29 cellular contexts compared by ENCODE assay signal in the genomic region with DNA sequence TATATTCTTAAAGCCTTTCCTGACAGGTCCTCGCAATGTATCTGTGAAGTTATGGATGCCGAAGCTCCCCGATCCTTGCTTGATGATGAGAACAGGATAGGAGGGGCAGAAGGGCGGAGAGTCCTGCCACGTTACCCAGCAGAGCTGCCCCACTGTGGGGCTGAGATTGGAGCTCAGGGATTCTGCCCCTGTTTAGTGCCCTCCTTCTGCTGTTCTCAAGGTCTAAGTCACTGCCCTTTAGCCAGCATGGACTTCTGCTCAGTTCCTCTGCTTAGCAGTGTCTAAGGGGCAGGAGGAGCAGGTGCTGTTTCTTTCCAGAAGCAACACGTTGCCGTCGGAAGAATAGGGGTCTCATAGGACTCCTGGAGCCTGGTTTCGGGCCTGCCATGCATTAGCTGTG.
"Had no signal": no experiment of that assay in that cellular context is flagged by ENCODE, and none has a peak within 500 bp of the region (broad histone marks: within the 10 kb centered on the region; RNA-seq: fewer than 3 reads in every experiment).

No MANE protein-coding gene starts in this region.

- DNase-seq: activated CD4-positive, alpha-beta memory T cell treated with anti-CD3 and anti-CD28 coated beads, Interleukin-2, amount 10 ng/mL, durations not matched to agents 7 days and 5 days; activated CD4-positive, alpha-beta T cell treated with anti-CD3 and anti-CD28 coated beads, Interleukin-2, amount 10 ng/mL, durations not matched to agents 24 days and 14 days; activated gamma-delta T cell treated with Interleukin-2 at 50 U/mL for 16 hours; activated naive CD4-positive, alpha-beta T cell treated with anti-CD3 and anti-CD28 coated beads, Interleukin-2, amount 50 U/mL, for 16 hours; activated T-cell treated with anti-CD3 and anti-CD28 coated beads, Interleukin-2, amount 50 U/mL, for 4 hours; amniotic stem cell; brain microvascular endothelial cell; cortex of kidney; foreskin keratinocyte; heart left ventricle; left ventricle myocardium inferior; naive B cell; nephron progenitor cell; ovary; small intestine; stimulated activated CD4-positive, alpha-beta T cell treated with anti-CD3 and anti-CD28 coated beads, Interleukin-4, amount 100 ng/mL, for 4 hours; stimulated activated naive B cell treated with anti-CD40 and anti-IgM and Interleukin-4, amounts not matched to agents 10 μg/mL and 1 μg/mL and 100 μg/mL, for 72 hours; stomach; SW 1271; T1000; thyroid gland; WERI-Rb-1 had no signal

- H3K4me3 ChIP-seq: esophagus muscularis mucosa, heart left ventricle, left ventricle myocardium inferior, ovary, stomach, thyroid gland had no signal

- H3K27ac Mint-ChIP-seq: activated CD4-positive, alpha-beta memory T cell treated with anti-CD3 and anti-CD28 coated beads, Interleukin-2, amount 10 ng/mL, durations not matched to agents 7 days and 5 days; activated CD4-positive, alpha-beta T cell treated with anti-CD3 and anti-CD28 coated beads, Interleukin-2, amount 10 ng/mL, durations not matched to agents 24 days and 14 days; activated T-helper 17 cell treated with anti-CD3 and anti-CD28 coated beads, Interleukin-2, amount 50 U/mL, for 72 hours; naive B cell; nephron progenitor cell; progenitor cell of endocrine pancreas; stimulated activated naive B cell treated with anti-CD40 and anti-IgM and Interleukin-4, amounts not matched to agents 10 μg/mL and 1 μg/mL and 100 μg/mL, for 72 hours; T-helper 1 cell treated with Interleukin-12 subunit alpha and Interleukin-12 subunit beta and Interleukin-4 antibody, amounts not matched to agents 30 μg/mL and 1 μg/mL, for 36 hours had no signal

- H3K36me3 Mint-ChIP-seq: naive B cell; stimulated activated naive B cell treated with anti-CD40 and anti-IgM and Interleukin-4, amounts not matched to agents 10 μg/mL and 1 μg/mL and 100 μg/mL, for 72 hours had no signal

- H3K4me1 Mint-ChIP-seq: activated CD4-positive, alpha-beta memory T cell treated with anti-CD3 and anti-CD28 coated beads, Interleukin-2, amount 10 ng/mL, durations not matched to agents 7 days and 5 days; activated CD4-positive, alpha-beta T cell treated with anti-CD3 and anti-CD28 coated beads, Interleukin-2, amount 10 ng/mL, durations not matched to agents 24 days and 14 days; activated T-helper 17 cell treated with anti-CD3 and anti-CD28 coated beads, Interleukin-2, amount 50 U/mL, for 72 hours; naive B cell; stimulated activated naive B cell treated with anti-CD40 and anti-IgM and Interleukin-4, amounts not matched to agents 10 μg/mL and 1 μg/mL and 100 μg/mL, for 72 hours had no signal

- H3K36me3 ChIP-seq: brain microvascular endothelial cell, esophagus muscularis mucosa, heart left ventricle, left ventricle myocardium inferior, neutrophil, ovary, stomach, thyroid gland, WERI-Rb-1 had no signal

- H3K9me3 ChIP-seq: esophagus muscularis mucosa, heart left ventricle, left ventricle myocardium inferior, neutrophil, ovary, stomach, thyroid gland had no signal

- H3K4me3 Mint-ChIP-seq: activated CD4-positive, alpha-beta memory T cell treated with anti-CD3 and anti-CD28 coated beads, Interleukin-2, amount 10 ng/mL, durations not matched to agents 7 days and 5 days; activated CD4-positive, alpha-beta T cell treated with anti-CD3 and anti-CD28 coated beads, Interleukin-2, amount 10 ng/mL, durations not matched to agents 24 days and 14 days; activated T-cell treated with anti-CD3 and anti-CD28 coated beads, Interleukin-2, amount 50 U/mL, for 4 hours; activated T-helper 17 cell treated with anti-CD3 and anti-CD28 coated beads, Interleukin-2, amount 50 U/mL, for 72 hours; naive B cell; nephron progenitor cell; stimulated activated naive B cell treated with anti-CD40 and anti-IgM and Interleukin-4, amounts not matched to agents 10 μg/mL and 1 μg/mL and 100 μg/mL, for 72 hours; T-helper 1 cell treated with Interleukin-12 subunit alpha and Interleukin-12 subunit beta and Interleukin-4 antibody, amounts not matched to agents 30 μg/mL and 1 μg/mL, for 36 hours had no signal

- H3K27ac ChIP-seq: brain microvascular endothelial cell, esophagus muscularis mucosa, foreskin keratinocyte, heart left ventricle, left ventricle myocardium inferior, neutrophil, ovary, stomach, thyroid gland, WERI-Rb-1 had no signal

- H3K4me1 ChIP-seq: esophagus muscularis mucosa, foreskin keratinocyte had no signal

- H3K9me3 Mint-ChIP-seq: activated CD4-positive, alpha-beta memory T cell treated with anti-CD3 and anti-CD28 coated beads, Interleukin-2, amount 10 ng/mL, durations not matched to agents 7 days and 5 days; activated CD4-positive, alpha-beta T cell treated with anti-CD3 and anti-CD28 coated beads, Interleukin-2, amount 10 ng/mL, durations not matched to agents 24 days and 14 days; activated T-cell treated with anti-CD3 and anti-CD28 coated beads, Interleukin-2, amount 50 U/mL, for 4 hours; activated T-helper 17 cell treated with anti-CD3 and anti-CD28 coated beads, Interleukin-2, amount 50 U/mL, for 72 hours; naive B cell; nephron progenitor cell; stimulated activated naive B cell treated with anti-CD40 and anti-IgM and Interleukin-4, amounts not matched to agents 10 μg/mL and 1 μg/mL and 100 μg/mL, for 72 hours; T-helper 1 cell treated with Interleukin-12 subunit alpha and Interleukin-12 subunit beta and Interleukin-4 antibody, amounts not matched to agents 30 μg/mL and 1 μg/mL, for 36 hours had no signal

- H3K27me3 ChIP-seq: brain microvascular endothelial cell, foreskin keratinocyte, ovary, thyroid gland had no signal

- ATAC-seq: activated CD4-positive, CD25-positive, alpha-beta regulatory T cell treated with anti-CD3 and anti-CD28 coated beads, Interleukin-2, amount 50 U/mL, for 24 hours; activated T-cell treated with anti-CD3 and anti-CD28 coated beads, Interleukin-2, amount 50 U/mL, for 4 hours; activated T-helper 17 cell treated with anti-CD3 and anti-CD28 coated beads, Interleukin-2, amount 50 U/mL, for 72 hours; foreskin keratinocyte; heart left ventricle; sciatic nerve; stimulated activated naive B cell treated with anti-CD40 and anti-IgM and Interleukin-4, amounts not matched to agents 10 μg/mL and 1 μg/mL and 100 μg/mL, for 72 hours had no signal
